Comparison of ENCODE assay signal across 22 cellular contexts in genomic region chr15:77565516-77565915, GRCh38.
DNase-seq lines count a peak whose midpoint lies in the region; ATAC-seq, FAIRE-seq and TF ChIP-seq lines count a peak whose summit lies in the region.
"Had no signal": no experiment of that assay in that cellular context is flagged by ENCODE, and none has a peak within 500 bp of the region (broad histone marks: within the 10 kb centered on the region; RNA-seq: fewer than 3 reads in every experiment).

No MANE protein-coding gene starts in this region.

- FAIRE-seq in H1 (lab: Jason Lieb, UNC) = no peak
- FAIRE-seq: GM12891, RCC 7860 had no signal

- TF ChIP-seq CTCF in H1 (IDR thresholded peaks at IDR 0.05; ENCODE audit: control extremely low read depth in 1 of 3, insufficient read depth in 1 of 3, low read depth in 1 of 3, low read length in 3 of 3) (no peak), neural progenitor cell (IDR thresholded peaks at IDR 0.05) (no peak), stomach (IDR thresholded peaks at IDR 0.05) (no peak)

- H3K9ac ChIP-seq in H1 (replicated peaks in 1 of 4; ENCODE audit: extremely low read depth in 1 of 4, low read depth in 3 of 4, low read length in 3 of 4) = no peak overlapping the region
- no peak overlapping the region for H3K9ac ChIP-seq in neural progenitor cell
- H3K9ac ChIP-seq: BLaER1 treated with 17β-estradiol and CSF1 and Interleukin-3, amounts not matched to agents 10 nM and 100 nM had no signal

- 92% methylated on average over 20 of the region's 23 CpGs; no CpG with 5 or more reads in 1 of the 2 experiments for WGBS in H1 (ENCODE audit: extremely low coverage in 1 of 2, insufficient coverage in 1 of 2, insufficient read length in 1 of 2, insufficient replicate concordance in 2 of 2, low coverage in 1 of 2, low lambda C conversion rate in 2 of 2, missing lambda C conversion rate in 1 of 2), 2 experiments
- WGBS in stomach, 5 donors = 85 to 90% (median 88%) methylated on average over 23 of the region's 23 CpGs

- H3K18ac ChIP-seq in H1 (ENCODE audit: extremely low read depth, low read length) = peak overlapping the region; percentile 48

- TF ChIP-seq RAD21 in H1 (IDR thresholded peaks at IDR 0.05 in 1 of 2, conservative IDR thresholded peaks at IDR 0.05 in 1 of 2; ENCODE audit: low read depth in 2 of 2, low read length in 2 of 2) = no peak

- DNase-seq in Right ventricle myocardium inferior (ENCODE audit: missing footprints) = peak; percentile 21
- no peak for DNase-seq in Right ventricle myocardium superior
- DNase-seq in H1 (ENCODE audit: low read depth in 1 of 2, low spot score in 2 of 2) = no peak
- DNase-seq in neural progenitor cell (ENCODE audit: low spot score) = no peak
- no peak for DNase-seq in LoVo (ENCODE audit: low spot score)
- no peak for DNase-seq in stomach
- DNase-seq: CD4-positive, alpha-beta memory T cell; GOT3; Kasumi-1; MG63; NCI-H1417; NCI-H1694 treated with DMSO at 0.1 percent for 48 hours; NCI-H2081 treated with DMSO at 0.1 percent for 48 hours; NCI-H2171 treated with DMSO at 0.1 percent for 48 hours; NCI-H526; OCI-M1 had no signal

- H3K9me3 Mint-ChIP-seq in neural progenitor cell = no peaks in the 10 kb centered on the region
- H3K9me3 Mint-ChIP-seq: CD4-positive, alpha-beta memory T cell had no signal

- H4K8ac ChIP-seq in H1 (ENCODE audit: extremely low read depth, insufficient read depth, low read length) = no peak overlapping the region

- peak overlapping the region; percentile 11; the same call in 1 of the 2 replicates for H2BK20ac ChIP-seq in H1 (ENCODE audit: low read length)

- POLR2A ChIA-PET in H1 (lab: Charles Lee; ENCODE audit: partially characterized antibody) = interaction anchor here (1.2 to 1.7 kb wide), 2 partner anchors 50 to 57 kb away, joined by 3 to 5 read pairs; no protein-coding TSS in a partner anchor

- no peaks in the 10 kb centered on the region for H3K36me3 Mint-ChIP-seq in neural progenitor cell
- H3K36me3 Mint-ChIP-seq: CD4-positive, alpha-beta memory T cell had no signal

- H3K4me2 ChIP-seq in H1 (ENCODE audit: insufficient read depth in 1 of 2, low read depth in 2 of 2, low read length in 2 of 2) (no peak overlapping the region), neural progenitor cell (no peak overlapping the region)
- H3K4me2 ChIP-seq: BLaER1 treated with 17β-estradiol and CSF1 and Interleukin-3, amounts not matched to agents 10 nM and 100 nM had no signal

- H3K79me1 ChIP-seq in H1 (ENCODE audit: low read depth, low read length) = no peaks in the 10 kb centered on the region

- H3K4me3 Mint-ChIP-seq in neural progenitor cell = no peak overlapping the region
- H3K4me3 Mint-ChIP-seq: CD4-positive, alpha-beta memory T cell had no signal

- H4K20me1 ChIP-seq in H1 (replicated peaks in 1 of 2; ENCODE audit: control insufficient read depth in 1 of 2, insufficient read depth in 2 of 2, low read length in 2 of 2) (no peaks in the 10 kb centered on the region), neural progenitor cell (ENCODE audit: low read depth) (no peaks in the 10 kb centered on the region)
- H4K20me1 ChIP-seq: BLaER1 treated with 17β-estradiol and CSF1 and Interleukin-3, amounts not matched to agents 10 nM and 100 nM had no signal

- H2AK5ac ChIP-seq in H1 (ENCODE audit: low read depth, low read length) = no peak overlapping the region

- H2BK15ac ChIP-seq in H1 (ENCODE audit: low read length) = peak overlapping the region; percentile 94; the same call in 1 of the 2 replicates

- H4K5ac ChIP-seq in H1 (ENCODE audit: insufficient read length, low read depth, low read length) = no peak overlapping the region

- H3K4me3 ChIP-seq in H1 (ENCODE audit: extremely low read depth in 1 of 4, insufficient read depth in 2 of 4, low read depth in 3 of 4, low read length in 4 of 4) (no peak overlapping the region), neural progenitor cell (no peak overlapping the region), stomach (no peak overlapping the region)
- H3K4me3 ChIP-seq: BLaER1 treated with 17β-estradiol and CSF1 and Interleukin-3, amounts not matched to agents 10 nM and 100 nM; MG63 had no signal

- no peak for TF ChIP-seq POLR2A in H1 (IDR thresholded peaks at IDR 0.05; ENCODE audit: control extremely low read depth in 1 of 2, low read depth in 2 of 2, low read length in 2 of 2)
- no peak for TF ChIP-seq POLR2A in stomach (IDR thresholded peaks at IDR 0.05)

- intact Hi-C loops in Right ventricle myocardium inferior (cut with DNase I) (no loop called here), Right ventricle myocardium superior (cut with DNase I) (no loop called here), stomach (cut with DNase I; ENCODE audit: low total_unique reads) (no loop called here)

- peaks cover 52% of the 10 kb centered on the region for H3K4me1 Mint-ChIP-seq in neural progenitor cell

- H3K27ac ChIP-seq in H1 (ENCODE audit: low read depth, low read length) (no peak overlapping the region), neural progenitor cell (no peak overlapping the region), stomach (no peak overlapping the region)
- H3K27ac ChIP-seq: 22Rv1; BLaER1 treated with 17β-estradiol and CSF1 and Interleukin-3, amounts not matched to agents 10 nM and 100 nM had no signal

- H3K27me3 Mint-ChIP-seq in neural progenitor cell (ENCODE audit: insufficient read depth, low read depth) = peaks cover 8% of the 10 kb centered on the region

- no peak overlapping the region for H3K14ac ChIP-seq in H1 (ENCODE audit: insufficient read length)

- no peak overlapping the region for H3K56ac ChIP-seq in H1 (replicated peaks; ENCODE audit: insufficient read length, low read depth, low read length)

- peaks cover 0 to 17% (median 11%) of the 10 kb centered on the region in 4 experiments; a peak in 6 of 7 replicates for H3K4me1 ChIP-seq in H1 (replicated peaks in 1 of 4; ENCODE audit: control insufficient read depth in 3 of 4, insufficient read depth in 4 of 4, low read length in 3 of 4)
- peaks cover 34% of the 10 kb centered on the region for H3K4me1 ChIP-seq in neural progenitor cell
- H3K4me1 ChIP-seq in stomach = peaks cover 0 to 21% (median 11%) of the 10 kb centered on the region in 4 donors

- peak overlapping the region; percentile 50; the same call in 1 of the 2 replicates for H2BK12ac ChIP-seq in H1 (ENCODE audit: low read depth, low read length)

- no peaks in the 10 kb centered on the region; the same call in 1 of the 2 replicates for H3K23me2 ChIP-seq in H1 (ENCODE audit: low read depth, low read length)

- peaks cover 8% of the 10 kb centered on the region for H3F3A ChIP-seq in neural progenitor cell (ENCODE audit: low read depth)

- H3K36me3 ChIP-seq in H1 (ENCODE audit: control insufficient read depth in 2 of 4, insufficient read depth in 4 of 4, low read length in 3 of 4) = no peaks in the 10 kb centered on the region
- no peaks in the 10 kb centered on the region for H3K36me3 ChIP-seq in neural progenitor cell
- no peaks in the 10 kb centered on the region for H3K36me3 ChIP-seq in stomach
- H3K36me3 ChIP-seq: BLaER1 treated with 17β-estradiol and CSF1 and Interleukin-3, amounts not matched to agents 10 nM and 100 nM; MG63 had no signal

- H3K27ac Mint-ChIP-seq in neural progenitor cell = peak overlapping the region; percentile 19

- TF ChIP-seq EP300 in H1 (IDR thresholded peaks at IDR 0.05; ENCODE audit: borderline replicate concordance in 1 of 2, low read depth in 2 of 2, low read length in 2 of 2) (no peak), stomach (IDR thresholded peaks at IDR 0.05) (no peak)

- no peak overlapping the region for H4K91ac ChIP-seq in H1 (replicated peaks; ENCODE audit: insufficient read length, low read length)

- peak overlapping the region; percentile 87 for H3K4ac ChIP-seq in H1 (replicated peaks; ENCODE audit: insufficient read length, low read depth, low read length)

- no peaks in the 10 kb centered on the region for H3K79me2 ChIP-seq in H1 (ENCODE audit: control insufficient read depth in 1 of 2, insufficient read depth in 2 of 2, low read length in 2 of 2)
- no peaks in the 10 kb centered on the region for H3K79me2 ChIP-seq in neural progenitor cell (ENCODE audit: low read depth)

- CTCF ChIA-PET in H1 (lab: Charles Lee; ENCODE audit: partially characterized antibody) = interaction anchor here (1.0 to 11.7 kb wide), 7 partner anchors 9 to 70 kb away, joined by 3 to 74 read pairs (median 4); no protein-coding TSS in a partner anchor

- H2AFZ ChIP-seq in H1 (ENCODE audit: low read length) (no peak overlapping the region), neural progenitor cell (replicated peaks) (peak overlapping the region; percentile 9)

- H2BK120ac ChIP-seq in H1 (replicated peaks; ENCODE audit: low read depth, low read length) = no peak overlapping the region

- no peak for ATAC-seq in Right ventricle myocardium inferior
- ATAC-seq in Right ventricle myocardium superior (ENCODE audit: poor library complexity) = no peak
- no peak for ATAC-seq in GM18517 (IDR thresholded peaks at IDR 0.05; ENCODE audit: unreplicated experiment)
- no peak for ATAC-seq in GM19351 (IDR thresholded peaks at IDR 0.05; ENCODE audit: unreplicated experiment)

- H3K27me3 ChIP-seq in H1 (replicated peaks in 1 of 4; ENCODE audit: control insufficient read depth in 3 of 4, extremely low read depth in 1 of 4, insufficient read depth in 3 of 4, low read length in 3 of 4) = no peaks in the 10 kb centered on the region
- H3K27me3 ChIP-seq in neural progenitor cell = no peaks in the 10 kb centered on the region
- no peaks in the 10 kb centered on the region for H3K27me3 ChIP-seq in stomach
- H3K27me3 ChIP-seq: BLaER1 treated with 17β-estradiol and CSF1 and Interleukin-3, amounts not matched to agents 10 nM and 100 nM; MG63 had no signal

- H3K9me3 ChIP-seq in H1 (ENCODE audit: insufficient read depth in 2 of 2, low read depth in 1 of 2, low read length in 1 of 2) (no peaks in the 10 kb centered on the region), neural progenitor cell (ENCODE audit: low read depth) (no peaks in the 10 kb centered on the region), stomach (no peaks in the 10 kb centered on the region)
- H3K9me3 ChIP-seq: MG63 had no signal

- H3K23ac ChIP-seq in H1 (ENCODE audit: insufficient read length) = no peak overlapping the region

- no peak overlapping the region for H2BK5ac ChIP-seq in H1 (ENCODE audit: low read depth, low read length)

TF ChIP-seq in H1, 55 proteins besides CTCF, POLR2A, EP300 and RAD21 (continues in another document):
- TF ChIP-seq KDM4A (IDR thresholded peaks at IDR 0.05; ENCODE audit: low read depth, low read length, severe bottlenecking) (no peak), POLR2AphosphoS5 (IDR thresholded peaks at IDR 0.05; ENCODE audit: low read depth, low read length) (no peak), RXRA (IDR thresholded peaks at IDR 0.05; ENCODE audit: insufficient read depth, low read depth, low read length) (no peak), SIRT6 (IDR thresholded peaks at IDR 0.05; ENCODE audit: low read length) (no peak), NRF1 (IDR thresholded peaks at IDR 0.05; ENCODE audit: low read depth, low read length) (no peak), TEAD4 (IDR thresholded peaks at IDR 0.05; ENCODE audit: low read depth, low read length) (no peak), SP1 (IDR thresholded peaks at IDR 0.05; ENCODE audit: low read depth, low read length) (no peak)
